5 cellular contexts compared by ENCODE assay signal in the genomic region with DNA sequence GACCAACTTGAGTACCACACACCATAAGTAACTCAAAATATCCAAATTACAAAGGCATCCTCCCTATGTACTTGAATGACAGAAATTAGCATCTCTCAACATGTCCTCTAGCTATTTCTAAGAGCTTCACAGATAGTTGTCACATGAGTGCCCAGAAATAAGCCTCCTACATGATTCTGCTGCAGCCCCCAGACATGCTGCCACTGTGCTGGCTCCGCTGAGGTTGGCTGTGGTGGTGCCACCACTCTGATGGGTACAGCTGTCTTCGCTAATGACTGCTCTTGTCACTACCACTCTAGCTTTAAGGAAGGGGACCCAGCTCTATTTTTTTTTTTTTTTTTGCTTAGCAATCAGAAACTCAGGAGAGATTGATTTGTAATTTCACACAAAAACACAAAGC.
"Had no signal": no experiment of that assay in that cellular context is flagged by ENCODE, and none has a peak within 500 bp of the region (broad histone marks: within the 10 kb centered on the region; RNA-seq: fewer than 3 reads in every experiment).

No MANE protein-coding gene starts in this region.

- H3K4me3 ChIP-seq: GM23338, K562 had no signal

- H2AFZ ChIP-seq: GM23338 had no signal

- DNase-seq: H9, HCEC 1CT, IMR-90 had no signal

- H3K4me2 ChIP-seq: GM23338 had no signal
